Comparison of ENCODE assay signal across 14 cellular contexts in the genomic region with DNA sequence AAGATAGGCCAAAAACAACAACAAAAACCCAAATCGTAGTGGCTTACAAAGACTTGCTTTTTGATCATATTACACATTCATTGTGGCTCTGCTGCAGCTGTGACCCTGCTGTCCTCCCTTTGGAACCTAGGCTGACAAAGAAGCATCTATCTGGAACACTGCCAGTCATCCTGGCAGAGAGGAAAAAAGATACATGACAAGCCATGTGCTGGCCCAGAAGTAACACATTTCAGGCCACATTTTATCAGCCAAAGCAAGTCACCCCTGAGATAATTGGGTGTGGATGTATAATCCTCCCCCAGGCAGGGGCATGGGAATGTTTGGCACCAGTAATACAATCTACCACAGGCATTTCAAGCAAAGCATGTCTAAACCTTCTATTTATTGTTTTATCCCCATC. TPM values are rescaled to one million over a fixed set of nuclear protein-coding genes. Genes with fewer than 3 reads are reported as not detected.
DNase-seq lines count a peak whose midpoint lies in the region; TF ChIP-seq lines count a peak whose summit lies in the region.
"Had no signal": no experiment of that assay in that cellular context is flagged by ENCODE, and none has a peak within 500 bp of the region (broad histone marks: within the 10 kb centered on the region; RNA-seq: fewer than 3 reads in every experiment).

No MANE protein-coding gene starts in this region.

- TF ChIP-seq CTCF in choroid plexus epithelial cell (conservative IDR thresholded peaks at IDR 0.05; ENCODE audit: low read depth, low read length) = no peak

- no peak overlapping the region for H3K4me3 ChIP-seq in choroid plexus epithelial cell (ENCODE audit: low read depth, low read length)
- H3K4me3 ChIP-seq: Peyer's patch had no signal

- DNase-seq in NCI-H2171 (lab: John Stamatoyannopoulos, UW) (peak; percentile 59), choroid plexus epithelial cell (ENCODE audit: low read depth) (peak; percentile 2), hippocampal formation (lab: John Stamatoyannopoulos, UW) (peak; percentile 40 to 50), germinal center (ENCODE audit: low spot score) (no peak), GF-D8 (lab: John Stamatoyannopoulos, UW) (no peak)
- DNase-seq in stimulated activated CD4-positive, alpha-beta T cell treated with anti-CD3 and anti-CD28 coated beads, Interleukin-2, amount 100 ng/mL, for 24 hours = no peak
- DNase-seq: cortex of kidney; KG1; NCI-H1417 treated with DMSO at 0.1 percent for 48 hours; NCI-H526; Peyer's patch; stimulated activated CD4-positive, alpha-beta T cell treated with anti-CD3 and anti-CD28 coated beads, Interleukin-15, amount 100 ng/mL, for 24 hours had no signal

- H3K27ac ChIP-seq in temporal lobe (ENCODE audit: low read depth, low read length) = peak overlapping the region; percentile 91
- H3K27ac ChIP-seq: C4-2B, Peyer's patch had no signal

RNA-seq across cellular contexts. Expression of gene AGO1, which starts 37.2 kb away (rescaled TPM):
- total RNA-seq in temporal lobe = 15.5 TPM

RNA-seq across cellular contexts. Expression of gene AGO4, which starts 38.0 kb away (rescaled TPM):
- 63.7 TPM for total RNA-seq in temporal lobe

Comparison
In these comparisons a context has a peak if more than half of its experiments do, and no peak if none do; other contexts are left out.
1. DNase-seq: peak in NCI-H2171 (single experiment), choroid plexus epithelial cell (single experiment) and hippocampal formation (2 of 2); none in germinal center (single experiment), stimulated activated CD4-positive, alpha-beta T cell treated with anti-CD3 and anti-CD28 coated beads, Interleukin-2, amount 100 ng/mL, for 24 hours (0 of 2) and GF-D8 (single experiment).